In the genomic region with DNA sequence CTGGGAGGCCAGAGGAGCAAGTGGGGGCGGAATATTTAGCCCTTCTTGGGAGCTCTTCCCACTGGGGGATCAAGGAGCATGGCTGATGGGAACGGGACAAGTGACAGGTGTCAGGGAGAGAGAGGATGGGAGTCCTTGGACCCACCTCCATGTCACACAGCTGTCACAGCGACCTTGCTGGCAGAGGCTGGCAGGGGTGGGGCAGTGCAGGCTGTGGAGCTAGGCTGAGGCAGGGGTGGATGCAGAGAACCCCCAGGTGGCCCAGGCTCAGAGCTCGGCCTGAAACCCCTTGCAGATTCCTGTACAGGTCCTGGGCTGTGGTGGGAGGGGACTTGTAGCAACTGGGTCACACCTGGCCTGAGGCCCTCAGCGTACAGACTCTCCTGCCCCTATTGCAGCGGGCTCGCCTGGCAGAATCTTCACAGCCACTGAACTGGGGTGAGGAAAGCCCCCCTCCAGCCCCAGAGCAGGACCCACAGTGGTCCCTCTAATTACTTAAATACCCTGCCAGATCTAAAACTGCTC, we compare ENCODE assay signal across 20 cellular contexts.
A peak's percentile ranks its signal among the peaks of the same experiment; 100 is the strongest.
DNase-seq lines count a peak whose midpoint lies in the region; ATAC-seq and TF ChIP-seq lines count a peak whose summit lies in the region.
"Had no signal": no experiment of that assay in that cellular context is flagged by ENCODE, and none has a peak within 500 bp of the region (broad histone marks: within the 10 kb centered on the region; RNA-seq: fewer than 3 reads in every experiment).

No MANE protein-coding gene starts in this region.

- no peak overlapping the region for H3K27ac ChIP-seq in BLaER1 treated with 17β-estradiol and CSF1 and Interleukin-3, amounts not matched to agents 10 nM and 100 nM
- H3K27ac ChIP-seq in spleen, result no peak overlapping the region
- H3K27ac ChIP-seq in uterus, result no peak overlapping the region
- H3K27ac ChIP-seq: GM23248 had no signal

- H3K9ac ChIP-seq in BLaER1 treated with 17β-estradiol and CSF1 and Interleukin-3, amounts not matched to agents 10 nM and 100 nM, result no peak overlapping the region
- H3K9ac ChIP-seq: GM23248 had no signal

- TF ChIP-seq POLR2A in spleen (IDR thresholded peaks at IDR 0.05), result no peak
- no peak for TF ChIP-seq POLR2A in uterus (IDR thresholded peaks at IDR 0.05)

- H3K36me3 ChIP-seq in BLaER1 treated with 17β-estradiol and CSF1 and Interleukin-3, amounts not matched to agents 10 nM and 100 nM, result no peaks in the 10 kb centered on the region
- no peaks in the 10 kb centered on the region for H3K36me3 ChIP-seq in spleen
- H3K36me3 ChIP-seq in uterus, result no peaks in the 10 kb centered on the region
- H3K36me3 ChIP-seq: HAP-1 had no signal

- DNase-seq in NCI-H524 (lab: John Stamatoyannopoulos, UW), result peak; percentile 55 to 75
- peak in 1 of 2 donors; percentile 30 for DNase-seq in left colon
- DNase-seq in spleen, result peak; percentile 45
- no peak for DNase-seq in stimulated activated naive CD8-positive, alpha-beta T cell treated with anti-CD3 and anti-CD28 coated beads, Interleukin-15, Interleukin-2, amounts not matched to agents 100 U/mL and 50 U/mL, for 24 hours
- no peak for DNase-seq in uterus
- no peak for DNase-seq in NCI-H446 (lab: John Stamatoyannopoulos, UW)
- DNase-seq: C1 segment of cervical spinal cord; CD4-positive, alpha-beta memory T cell; DMS53; GM23248; HFFc6; Kasumi-1; NCI-H1092 treated with DMSO at 0.1 percent for 48 hours; NCI-H1436; NCI-H1930; NCI-H2107; Right ventricle myocardium superior had no signal

- WGBS in spleen, 5 donors, result 80 to 91% (median 88%) methylated on average over 7 of the region's 7 CpGs

- intact Hi-C loops in left colon (cut with DNase I, micrococcal nuclease) (no loop called here), spleen (cut with DNase I; ENCODE audit: low total_unique reads) (no loop called here), uterus (cut with DNase I; ENCODE audit: low total_unique reads) (no loop called here)

- no peak overlapping the region for H3K4me3 ChIP-seq in BLaER1 treated with 17β-estradiol and CSF1 and Interleukin-3, amounts not matched to agents 10 nM and 100 nM
- H3K4me3 ChIP-seq in spleen, result no peak overlapping the region
- no peak overlapping the region for H3K4me3 ChIP-seq in uterus
- H3K4me3 ChIP-seq: GM23248, HAP-1, K562 had no signal

- H3K9me3 ChIP-seq in BLaER1 treated with 17β-estradiol and CSF1 and Interleukin-3, amounts not matched to agents 10 nM and 100 nM (replicated peaks in 1 of 11), result peaks cover 0 to 12% (median 3%) of the 10 kb centered on the region in 11 experiments; a peak in 9 of 22 replicates
- H3K9me3 ChIP-seq in spleen (peaks cover 0 to 5% (median 0%) of the 10 kb centered on the region in 8 donors), uterus (no peaks in the 10 kb centered on the region)
- H3K9me3 ChIP-seq: HAP-1 had no signal

- peaks cover 0 to 29% (median 0%) of the 10 kb centered on the region in 11 experiments; a peak in 6 of 22 replicates for H4K20me1 ChIP-seq in BLaER1 treated with 17β-estradiol and CSF1 and Interleukin-3, amounts not matched to agents 10 nM and 100 nM

- TF ChIP-seq CTCF in spleen (IDR thresholded peaks at IDR 0.05 in 8 of 11, conservative IDR thresholded peaks at IDR 0.05 in 3 of 11), result no peak
- no peak for TF ChIP-seq CTCF in uterus (IDR thresholded peaks at IDR 0.05)

- peak; percentile 29 for ATAC-seq in left colon
- ATAC-seq in stimulated activated naive CD8-positive, alpha-beta T cell treated with anti-CD3 and anti-CD28 coated beads, Interleukin-15, Interleukin-2, amounts not matched to agents 100 U/mL and 50 U/mL, for 24 hours, result no peak
- ATAC-seq: K562 had no signal

- peaks cover 0 to 77% (median 10%) of the 10 kb centered on the region in 11 experiments; a peak in 12 of 22 replicates for H3K27me3 ChIP-seq in BLaER1 treated with 17β-estradiol and CSF1 and Interleukin-3, amounts not matched to agents 10 nM and 100 nM
- H3K27me3 ChIP-seq in spleen (replicated peaks in 1 of 7), result peaks cover 0 to 4% (median 0%) of the 10 kb centered on the region in 7 donors
- no peaks in the 10 kb centered on the region for H3K27me3 ChIP-seq in uterus

- H3K4me1 ChIP-seq in BLaER1 treated with 17β-estradiol and CSF1 and Interleukin-3, amounts not matched to agents 10 nM and 100 nM, result peaks cover 8 to 76% (median 42%) of the 10 kb centered on the region in 10 experiments; a peak in 17 of 20 replicates
- H3K4me1 ChIP-seq in spleen, result peaks cover 0 to under 1% (median 0%) of the 10 kb centered on the region in 6 donors
- H3K4me1 ChIP-seq in uterus, result no peaks in the 10 kb centered on the region
- H3K4me1 ChIP-seq: HAP-1 had no signal

- H3K4me2 ChIP-seq in BLaER1 treated with 17β-estradiol and CSF1 and Interleukin-3, amounts not matched to agents 10 nM and 100 nM, result peak overlapping the region in 6 of 11 experiments; percentile 3 to 57 (median 18); a peak in 7 of 22 replicates

Comparison
In these comparisons a context has a peak if more than half of its experiments do, and no peak if none do; other contexts are left out.
1. DNase-seq: peak in NCI-H524 (2 of 2) and spleen (single experiment); none in stimulated activated naive CD8-positive, alpha-beta T cell treated with anti-CD3 and anti-CD28 coated beads, Interleukin-15, Interleukin-2, amounts not matched to agents 100 U/mL and 50 U/mL, for 24 hours (single experiment), uterus (0 of 2) and NCI-H446 (0 of 2).